1 cellular context compared by ENCODE assay signal in genomic region chr1:29833596-29833995, GRCh38.
TF ChIP-seq lines count a peak whose summit lies in the region.

No MANE protein-coding gene starts in this region.

TF ChIP-seq in HEK293, 187 proteins besides CTCF, POLR2A, EP300 and RAD21 (continued from another document):
- TF ChIP-seq HIC1 (tag by site-specific recombination; IDR thresholded peaks at IDR 0.05) (0 out of 2 replicates have a peak, but pooled peaks have one; percentile 25), ZNF544 (tag by site-specific recombination; IDR thresholded peaks at IDR 0.05) (no peak), ZNF404 (tag by site-specific recombination; IDR thresholded peaks at IDR 0.05) (no peak), ZBTB1 (tag by site-specific recombination; IDR thresholded peaks at IDR 0.05) (no peak)
